31 cellular contexts compared by ENCODE assay signal in genomic region chr12:1494856-1495255, GRCh38.
"Had no signal": no experiment of that assay in that cellular context is flagged by ENCODE, and none has a peak within 500 bp of the region (broad histone marks: within the 10 kb centered on the region; RNA-seq: fewer than 3 reads in every experiment).

No MANE protein-coding gene starts in this region.

- H3K4me3 Mint-ChIP-seq: activated CD4-positive, alpha-beta memory T cell treated with anti-CD3 and anti-CD28 coated beads for 36 hours; activated CD4-positive, alpha-beta T cell treated with anti-CD3 and anti-CD28 coated beads for 36 hours; activated CD4-positive, alpha-beta T cell treated with anti-CD3 and anti-CD28 coated beads, Interleukin-2, amount 10 ng/mL, durations not matched to agents 24 days and 14 days; activated CD8-positive, alpha-beta T cell treated with anti-CD3 and anti-CD28 coated beads, Interleukin-2, amount 10 ng/mL, durations not matched to agents 7 days and 5 days; activated naive CD8-positive, alpha-beta T cell; activated naive CD8-positive, alpha-beta T cell treated with anti-CD3 and anti-CD28 coated beads, Interleukin-2, amount 50 U/mL, for 24 hours; activated T-cell treated with anti-CD3 and anti-CD28 coated beads, Interleukin-2, amount 50 U/mL, for 4 hours; activated T-helper 17 cell treated with anti-CD3 and anti-CD28 coated beads, Interleukin-2, amount 50 U/mL, for 72 hours; brain; T-helper 17 cell; T-helper 2 cell treated with Interferon-gamma antibody and Interleukin-4, amounts not matched to agents 5 μg/mL and 100 μg/mL, for 36 hours had no signal

- H3K4me1 ChIP-seq: adrenal gland, breast epithelium had no signal

- H3K27me3 Mint-ChIP-seq: activated CD4-positive, alpha-beta T cell treated with anti-CD3 and anti-CD28 coated beads for 36 hours; activated CD4-positive, alpha-beta T cell treated with anti-CD3 and anti-CD28 coated beads, Interleukin-2, amount 10 ng/mL, durations not matched to agents 24 days and 14 days; activated naive CD8-positive, alpha-beta T cell; activated naive CD8-positive, alpha-beta T cell treated with anti-CD3 and anti-CD28 coated beads, Interleukin-2, amount 50 U/mL, for 24 hours; activated T-helper 17 cell treated with anti-CD3 and anti-CD28 coated beads, Interleukin-2, amount 50 U/mL, for 72 hours had no signal

- H3K27ac ChIP-seq: adrenal gland, ascending aorta, breast epithelium, cardiac muscle cell, colonic mucosa, WERI-Rb-1 had no signal

- ATAC-seq: activated CD4-positive, alpha-beta T cell treated with anti-CD3 and anti-CD28 coated beads for 36 hours; activated CD8-positive, alpha-beta T cell treated with anti-CD3 and anti-CD28 coated beads, Interleukin-2, amount 10 ng/mL, durations not matched to agents 7 days and 5 days; activated naive CD8-positive, alpha-beta T cell treated with anti-CD3 and anti-CD28 coated beads, Interleukin-2, amount 50 U/mL, for 24 hours; activated T-cell treated with anti-CD3 and anti-CD28 coated beads, Interleukin-2, amount 50 U/mL, for 4 hours; activated T-helper 17 cell treated with anti-CD3 and anti-CD28 coated beads, Interleukin-2, amount 50 U/mL, for 72 hours; esophagus mucosa; T-helper 17 cell had no signal

- H3K4me3 ChIP-seq: adrenal gland, ascending aorta, breast epithelium, cardiac muscle cell, colonic mucosa had no signal

- H3K27ac Mint-ChIP-seq: activated CD4-positive, alpha-beta memory T cell treated with anti-CD3 and anti-CD28 coated beads for 36 hours; activated CD4-positive, alpha-beta T cell treated with anti-CD3 and anti-CD28 coated beads for 36 hours; activated CD4-positive, alpha-beta T cell treated with anti-CD3 and anti-CD28 coated beads, Interleukin-2, amount 10 ng/mL, durations not matched to agents 24 days and 14 days; activated CD8-positive, alpha-beta T cell treated with anti-CD3 and anti-CD28 coated beads, Interleukin-2, amount 10 ng/mL, durations not matched to agents 7 days and 5 days; activated naive CD8-positive, alpha-beta T cell; activated naive CD8-positive, alpha-beta T cell treated with anti-CD3 and anti-CD28 coated beads, Interleukin-2, amount 50 U/mL, for 24 hours; activated T-helper 17 cell treated with anti-CD3 and anti-CD28 coated beads, Interleukin-2, amount 50 U/mL, for 72 hours; T-helper 17 cell; T-helper 2 cell treated with Interferon-gamma antibody and Interleukin-4, amounts not matched to agents 5 μg/mL and 100 μg/mL, for 36 hours had no signal

- DNase-seq: activated CD4-positive, alpha-beta memory T cell treated with anti-CD3 and anti-CD28 coated beads for 36 hours; activated CD4-positive, alpha-beta T cell treated with anti-CD3 and anti-CD28 coated beads for 36 hours; activated CD4-positive, alpha-beta T cell treated with anti-CD3 and anti-CD28 coated beads, Interleukin-2, amount 10 ng/mL, durations not matched to agents 24 days and 14 days; activated CD4-positive, CD25-positive, alpha-beta regulatory T cell; activated CD4-positive, CD25-positive, alpha-beta regulatory T cell treated with anti-CD3 and anti-CD28 coated beads, Interleukin-2, amount 50 U/mL, for 72 hours; activated CD8-positive, alpha-beta T cell treated with anti-CD3 and anti-CD28 coated beads, Interleukin-2, amount 10 ng/mL, durations not matched to agents 7 days and 5 days; activated effector memory CD4-positive, alpha-beta T cell treated with Interleukin-2 at 50 U/mL for 16 hours; activated gamma-delta T cell treated with Interleukin-2 at 50 U/mL for 16 hours; activated naive CD4-positive, alpha-beta T cell treated with anti-CD3 and anti-CD28 coated beads, Interleukin-2, amount 50 U/mL, for 16 hours; activated naive CD4-positive, alpha-beta T cell treated with Interleukin-2 at 50 U/mL for 16 hours; activated naive CD8-positive, alpha-beta T cell treated with anti-CD3 and anti-CD28 coated beads, Interleukin-2, amount 50 U/mL, for 24 hours; activated T-cell treated with anti-CD3 and anti-CD28 coated beads, Interleukin-2, amount 50 U/mL, for 4 hours; amygdala; central memory CD4-positive, alpha-beta T cell; cerebellar nuclear complex; colonic mucosa; effector CD8-positive, alpha-beta T cell; foreskin fibroblast; T-helper 1 cell; T-helper 17 cell; T1000; WERI-Rb-1 had no signal

- H3K36me3 ChIP-seq: breast epithelium, cardiac muscle cell, colonic mucosa had no signal

- H3K9me3 ChIP-seq: adrenal gland, ascending aorta, breast epithelium, colonic mucosa had no signal

- H3K27me3 ChIP-seq: adrenal gland, ascending aorta, breast epithelium, cardiac muscle cell, colonic mucosa had no signal

- H3K9me3 Mint-ChIP-seq: activated CD4-positive, alpha-beta memory T cell treated with anti-CD3 and anti-CD28 coated beads for 36 hours; activated CD4-positive, alpha-beta T cell treated with anti-CD3 and anti-CD28 coated beads, Interleukin-2, amount 10 ng/mL, durations not matched to agents 24 days and 14 days; activated naive CD8-positive, alpha-beta T cell treated with anti-CD3 and anti-CD28 coated beads, Interleukin-2, amount 50 U/mL, for 24 hours; activated T-cell treated with anti-CD3 and anti-CD28 coated beads, Interleukin-2, amount 50 U/mL, for 4 hours; activated T-helper 17 cell treated with anti-CD3 and anti-CD28 coated beads, Interleukin-2, amount 50 U/mL, for 72 hours; T-helper 2 cell treated with Interferon-gamma antibody and Interleukin-4, amounts not matched to agents 5 μg/mL and 100 μg/mL, for 36 hours had no signal

- H3K4me1 Mint-ChIP-seq: activated CD4-positive, alpha-beta T cell treated with anti-CD3 and anti-CD28 coated beads for 36 hours; activated CD4-positive, alpha-beta T cell treated with anti-CD3 and anti-CD28 coated beads, Interleukin-2, amount 10 ng/mL, durations not matched to agents 24 days and 14 days; activated naive CD8-positive, alpha-beta T cell treated with anti-CD3 and anti-CD28 coated beads, Interleukin-2, amount 50 U/mL, for 24 hours; activated T-helper 17 cell treated with anti-CD3 and anti-CD28 coated beads, Interleukin-2, amount 50 U/mL, for 72 hours had no signal
